In the genomic region with DNA sequence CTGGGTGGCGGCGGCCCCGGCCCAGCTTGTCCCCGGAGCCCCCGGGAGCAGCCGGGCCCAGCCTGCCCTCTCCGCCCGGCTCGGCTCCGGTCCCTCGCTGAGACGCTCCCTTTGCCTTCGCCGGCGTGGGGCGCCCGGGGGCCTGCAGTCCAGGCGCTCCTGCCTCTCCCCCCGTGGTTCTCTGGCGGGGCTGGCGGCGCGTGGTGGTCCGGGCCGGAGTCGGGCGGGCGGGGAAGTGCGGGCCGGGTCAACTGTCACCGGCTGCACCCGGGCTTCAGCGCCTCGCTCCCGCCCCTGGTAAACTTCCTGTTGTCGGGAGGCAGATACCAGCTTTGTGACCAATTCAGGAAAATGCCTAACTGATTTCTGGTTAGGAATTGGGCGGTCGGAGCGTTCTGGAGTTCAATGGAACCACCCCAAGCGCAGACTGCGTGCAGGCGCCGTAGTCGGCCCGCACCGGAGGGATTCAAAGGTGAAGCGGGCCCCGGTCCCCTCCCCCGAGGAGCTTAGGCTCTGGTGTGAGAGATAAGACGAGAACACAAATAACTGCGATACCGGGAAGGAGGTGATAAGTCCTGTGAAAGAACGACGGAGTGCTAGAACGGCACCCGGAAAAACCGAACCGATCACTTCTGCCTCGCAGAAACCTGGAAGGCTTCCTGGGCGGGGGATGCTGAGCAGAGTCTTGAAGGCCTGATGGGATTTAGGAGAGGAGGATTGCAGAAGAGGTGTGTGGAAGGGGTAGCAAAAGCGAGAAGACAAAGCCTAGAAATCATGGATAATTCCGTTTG, we compare ENCODE assay signal across 1 cellular context.
TF ChIP-seq lines count a peak whose summit lies in the region.

No MANE protein-coding gene starts in this region.

TF ChIP-seq in K562, 482 proteins besides CTCF, POLR2A, EP300 and RAD21 (continued from another document and continues in another):
- TF ChIP-seq, protein P1, sequence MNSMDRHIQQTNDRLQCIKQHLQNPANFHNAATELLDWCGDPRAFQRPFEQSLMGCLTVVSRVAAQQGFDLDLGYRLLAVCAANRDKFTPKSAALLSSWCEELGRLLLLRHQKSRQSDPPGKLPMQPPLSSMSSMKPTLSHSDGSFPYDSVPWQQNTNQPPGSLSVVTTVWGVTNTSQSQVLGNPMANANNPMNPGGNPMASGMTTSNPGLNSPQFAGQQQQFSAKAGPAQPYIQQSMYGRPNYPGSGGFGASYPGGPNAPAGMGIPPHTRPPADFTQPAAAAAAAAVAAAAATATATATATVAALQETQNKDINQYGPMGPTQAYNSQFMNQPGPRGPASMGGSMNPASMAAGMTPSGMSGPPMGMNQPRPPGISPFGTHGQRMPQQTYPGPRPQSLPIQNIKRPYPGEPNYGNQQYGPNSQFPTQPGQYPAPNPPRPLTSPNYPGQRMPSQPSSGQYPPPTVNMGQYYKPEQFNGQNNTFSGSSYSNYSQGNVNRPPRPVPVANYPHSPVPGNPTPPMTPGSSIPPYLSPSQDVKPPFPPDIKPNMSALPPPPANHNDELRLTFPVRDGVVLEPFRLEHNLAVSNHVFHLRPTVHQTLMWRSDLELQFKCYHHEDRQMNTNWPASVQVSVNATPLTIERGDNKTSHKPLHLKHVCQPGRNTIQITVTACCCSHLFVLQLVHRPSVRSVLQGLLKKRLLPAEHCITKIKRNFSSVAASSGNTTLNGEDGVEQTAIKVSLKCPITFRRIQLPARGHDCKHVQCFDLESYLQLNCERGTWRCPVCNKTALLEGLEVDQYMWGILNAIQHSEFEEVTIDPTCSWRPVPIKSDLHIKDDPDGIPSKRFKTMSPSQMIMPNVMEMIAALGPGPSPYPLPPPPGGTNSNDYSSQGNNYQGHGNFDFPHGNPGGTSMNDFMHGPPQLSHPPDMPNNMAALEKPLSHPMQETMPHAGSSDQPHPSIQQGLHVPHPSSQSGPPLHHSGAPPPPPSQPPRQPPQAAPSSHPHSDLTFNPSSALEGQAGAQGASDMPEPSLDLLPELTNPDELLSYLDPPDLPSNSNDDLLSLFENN (IDR thresholded peaks at IDR 0.05; ENCODE audit: low read depth in 2 of 2, low read length in 2 of 2): peak in 1 of 2 experiments; percentile 80; a peak in 2 of 4 replicates
- no peak for TF ChIP-seq PTBP1 (IDR thresholded peaks at IDR 0.05; ENCODE audit: low read depth, low read length)
- TF ChIP-seq, protein P2, sequence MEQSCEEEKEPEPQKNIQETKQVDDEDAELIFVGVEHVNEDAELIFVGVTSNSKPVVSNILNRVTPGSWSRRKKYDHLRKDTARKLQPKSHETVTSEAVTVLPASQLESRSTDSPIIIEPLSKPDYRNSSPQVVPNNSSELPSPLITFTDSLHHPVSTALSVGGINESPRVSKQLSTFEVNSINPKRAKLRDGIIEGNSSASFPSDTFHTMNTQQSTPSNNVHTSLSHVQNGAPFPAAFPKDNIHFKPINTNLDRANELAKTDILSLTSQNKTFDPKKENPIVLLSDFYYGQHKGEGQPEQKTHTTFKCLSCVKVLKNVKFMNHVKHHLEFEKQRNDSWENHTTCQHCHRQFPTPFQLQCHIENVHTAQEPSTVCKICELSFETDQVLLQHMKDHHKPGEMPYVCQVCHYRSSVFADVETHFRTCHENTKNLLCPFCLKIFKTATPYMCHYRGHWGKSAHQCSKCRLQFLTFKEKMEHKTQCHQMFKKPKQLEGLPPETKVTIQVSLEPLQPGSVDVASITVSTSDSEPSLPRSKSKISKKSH (CRISPR knock-in tag; IDR thresholded peaks at IDR 0.05): no peak
- TF ChIP-seq, protein P3, sequence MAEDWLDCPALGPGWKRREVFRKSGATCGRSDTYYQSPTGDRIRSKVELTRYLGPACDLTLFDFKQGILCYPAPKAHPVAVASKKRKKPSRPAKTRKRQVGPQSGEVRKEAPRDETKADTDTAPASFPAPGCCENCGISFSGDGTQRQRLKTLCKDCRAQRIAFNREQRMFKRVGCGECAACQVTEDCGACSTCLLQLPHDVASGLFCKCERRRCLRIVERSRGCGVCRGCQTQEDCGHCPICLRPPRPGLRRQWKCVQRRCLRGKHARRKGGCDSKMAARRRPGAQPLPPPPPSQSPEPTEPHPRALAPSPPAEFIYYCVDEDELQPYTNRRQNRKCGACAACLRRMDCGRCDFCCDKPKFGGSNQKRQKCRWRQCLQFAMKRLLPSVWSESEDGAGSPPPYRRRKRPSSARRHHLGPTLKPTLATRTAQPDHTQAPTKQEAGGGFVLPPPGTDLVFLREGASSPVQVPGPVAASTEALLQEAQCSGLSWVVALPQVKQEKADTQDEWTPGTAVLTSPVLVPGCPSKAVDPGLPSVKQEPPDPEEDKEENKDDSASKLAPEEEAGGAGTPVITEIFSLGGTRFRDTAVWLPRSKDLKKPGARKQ (CRISPR knock-in tag; IDR thresholded peaks at IDR 0.05): no peak
- no peak for TF ChIP-seq JUNB (CRISPR knock-in tag; conservative IDR thresholded peaks at IDR 0.05)
- TF ChIP-seq FOXJ3 (CRISPR knock-in tag; IDR thresholded peaks at IDR 0.05): no peak
- TF ChIP-seq, protein P4, sequence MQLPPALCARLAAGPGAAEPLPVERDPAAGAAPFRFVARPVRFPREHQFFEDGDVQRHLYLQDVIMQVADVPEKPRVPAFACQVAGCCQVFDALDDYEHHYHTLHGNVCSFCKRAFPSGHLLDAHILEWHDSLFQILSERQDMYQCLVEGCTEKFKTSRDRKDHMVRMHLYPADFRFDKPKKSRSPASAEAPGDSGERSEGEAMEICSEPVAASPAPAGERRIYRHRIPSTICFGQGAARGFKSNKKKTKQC (CRISPR knock-in tag; IDR thresholded peaks at IDR 0.05): 0 out of 2 replicates have a peak, but pooled peaks have one; percentile 36
- TF ChIP-seq, protein P5, sequence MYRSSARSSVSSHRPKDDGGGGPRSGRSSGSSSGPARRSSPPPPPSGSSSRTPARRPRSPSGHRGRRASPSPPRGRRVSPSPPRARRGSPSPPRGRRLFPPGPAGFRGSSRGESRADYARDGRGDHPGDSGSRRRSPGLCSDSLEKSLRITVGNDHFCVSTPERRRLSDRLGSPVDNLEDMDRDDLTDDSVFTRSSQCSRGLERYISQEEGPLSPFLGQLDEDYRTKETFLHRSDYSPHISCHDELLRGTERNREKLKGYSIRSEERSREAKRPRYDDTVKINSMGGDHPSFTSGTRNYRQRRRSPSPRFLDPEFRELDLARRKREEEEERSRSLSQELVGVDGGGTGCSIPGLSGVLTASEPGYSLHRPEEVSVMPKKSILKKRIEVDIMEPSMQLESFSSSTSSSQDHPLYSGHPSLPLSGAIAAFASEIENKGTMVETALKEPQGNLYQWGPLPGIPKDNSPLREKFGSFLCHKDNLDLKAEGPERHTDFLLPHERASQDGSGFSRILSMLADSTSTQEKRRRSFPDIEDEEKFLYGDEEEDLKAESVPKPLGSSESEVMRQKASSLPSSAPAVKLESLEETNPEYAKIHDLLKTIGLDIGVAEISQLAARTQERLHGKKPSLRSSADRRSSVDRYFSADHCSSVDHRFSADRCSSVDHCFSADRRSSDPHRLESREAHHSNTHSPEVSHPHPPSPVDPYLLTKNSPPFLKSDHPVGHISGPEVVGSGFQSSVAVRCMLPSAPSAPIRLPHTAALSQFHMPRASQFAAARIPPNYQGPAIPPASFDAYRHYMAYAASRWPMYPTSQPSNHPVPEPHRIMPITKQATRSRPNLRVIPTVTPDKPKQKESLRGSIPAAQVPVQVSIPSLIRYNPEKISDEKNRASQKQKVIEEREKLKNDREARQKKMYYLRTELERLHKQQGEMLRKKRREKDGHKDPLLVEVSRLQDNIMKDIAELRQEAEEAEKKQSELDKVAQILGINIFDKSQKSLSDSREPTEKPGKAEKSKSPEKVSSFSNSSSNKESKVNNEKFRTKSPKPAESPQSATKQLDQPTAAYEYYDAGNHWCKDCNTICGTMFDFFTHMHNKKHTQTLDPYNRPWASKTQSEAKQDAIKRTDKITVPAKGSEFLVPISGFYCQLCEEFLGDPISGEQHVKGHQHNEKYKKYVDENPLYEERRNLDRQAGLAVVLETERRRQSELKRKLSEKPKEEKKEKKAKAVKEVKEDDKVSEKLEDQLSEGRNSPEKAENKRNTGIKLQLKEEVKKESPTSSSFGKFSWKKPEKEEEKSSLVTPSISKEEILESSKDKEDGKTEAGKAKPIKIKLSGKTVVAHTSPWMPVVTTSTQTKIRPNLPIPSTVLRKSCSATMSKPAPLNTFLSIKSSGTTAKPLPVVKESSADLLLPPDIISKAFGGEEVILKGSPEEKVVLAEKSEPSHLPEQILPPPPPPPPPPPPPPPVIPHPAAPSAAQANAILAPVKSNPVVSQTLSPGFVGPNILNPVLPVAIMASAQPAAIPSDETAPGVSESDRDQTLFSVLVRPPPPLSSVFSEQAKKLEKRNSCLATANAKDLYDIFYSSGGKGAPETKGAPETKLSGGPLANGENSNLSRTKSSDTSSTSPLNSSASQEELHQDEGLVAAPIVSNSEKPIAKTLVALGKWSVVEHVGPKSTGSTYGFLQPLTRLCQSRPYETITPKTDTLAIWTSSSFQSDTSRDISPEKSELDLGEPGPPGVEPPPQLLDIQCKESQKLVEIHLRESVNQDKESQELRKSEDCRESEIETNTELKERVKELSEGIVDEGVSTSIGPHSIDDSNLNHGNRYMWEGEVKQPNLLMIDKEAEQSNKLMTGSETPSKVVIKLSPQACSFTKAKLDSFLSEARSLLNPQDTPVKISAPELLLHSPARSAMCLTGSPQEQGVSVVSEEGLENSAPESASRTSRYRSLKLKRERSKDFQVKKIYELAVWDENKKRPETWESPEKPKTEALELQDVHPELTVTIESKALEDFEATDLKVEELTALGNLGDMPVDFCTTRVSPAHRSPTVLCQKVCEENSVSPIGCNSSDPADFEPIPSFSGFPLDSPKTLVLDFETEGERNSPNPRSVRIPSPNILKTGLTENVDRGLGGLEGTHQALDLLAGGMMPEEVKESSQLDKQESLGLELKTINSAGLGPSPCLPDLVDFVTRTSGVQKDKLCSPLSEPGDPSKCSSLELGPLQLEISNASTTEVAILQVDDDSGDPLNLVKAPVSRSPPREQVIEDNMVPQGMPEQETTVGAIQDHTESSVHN (IDR thresholded peaks at IDR 0.05; ENCODE audit: borderline replicate concordance in 1 of 2, low read depth in 1 of 2): no peak
- TF ChIP-seq, protein P6, sequence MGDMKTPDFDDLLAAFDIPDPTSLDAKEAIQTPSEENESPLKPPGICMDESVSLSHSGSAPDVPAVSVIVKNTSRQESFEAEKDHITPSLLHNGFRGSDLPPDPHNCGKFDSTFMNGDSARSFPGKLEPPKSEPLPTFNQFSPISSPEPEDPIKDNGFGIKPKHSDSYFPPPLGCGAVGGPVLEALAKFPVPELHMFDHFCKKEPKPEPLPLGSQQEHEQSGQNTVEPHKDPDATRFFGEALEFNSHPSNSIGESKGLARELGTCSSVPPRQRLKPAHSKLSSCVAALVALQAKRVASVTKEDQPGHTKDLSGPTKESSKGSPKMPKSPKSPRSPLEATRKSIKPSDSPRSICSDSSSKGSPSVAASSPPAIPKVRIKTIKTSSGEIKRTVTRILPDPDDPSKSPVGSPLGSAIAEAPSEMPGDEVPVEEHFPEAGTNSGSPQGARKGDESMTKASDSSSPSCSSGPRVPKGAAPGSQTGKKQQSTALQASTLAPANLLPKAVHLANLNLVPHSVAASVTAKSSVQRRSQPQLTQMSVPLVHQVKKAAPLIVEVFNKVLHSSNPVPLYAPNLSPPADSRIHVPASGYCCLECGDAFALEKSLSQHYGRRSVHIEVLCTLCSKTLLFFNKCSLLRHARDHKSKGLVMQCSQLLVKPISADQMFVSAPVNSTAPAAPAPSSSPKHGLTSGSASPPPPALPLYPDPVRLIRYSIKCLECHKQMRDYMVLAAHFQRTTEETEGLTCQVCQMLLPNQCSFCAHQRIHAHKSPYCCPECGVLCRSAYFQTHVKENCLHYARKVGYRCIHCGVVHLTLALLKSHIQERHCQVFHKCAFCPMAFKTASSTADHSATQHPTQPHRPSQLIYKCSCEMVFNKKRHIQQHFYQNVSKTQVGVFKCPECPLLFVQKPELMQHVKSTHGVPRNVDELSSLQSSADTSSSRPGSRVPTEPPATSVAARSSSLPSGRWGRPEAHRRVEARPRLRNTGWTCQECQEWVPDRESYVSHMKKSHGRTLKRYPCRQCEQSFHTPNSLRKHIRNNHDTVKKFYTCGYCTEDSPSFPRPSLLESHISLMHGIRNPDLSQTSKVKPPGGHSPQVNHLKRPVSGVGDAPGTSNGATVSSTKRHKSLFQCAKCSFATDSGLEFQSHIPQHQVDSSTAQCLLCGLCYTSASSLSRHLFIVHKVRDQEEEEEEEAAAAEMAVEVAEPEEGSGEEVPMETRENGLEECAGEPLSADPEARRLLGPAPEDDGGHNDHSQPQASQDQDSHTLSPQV (IDR thresholded peaks at IDR 0.05): no peak
- TF ChIP-seq GABPB2 (CRISPR knock-in tag; conservative IDR thresholded peaks at IDR 0.05): no peak
- TF ChIP-seq, protein P7, sequence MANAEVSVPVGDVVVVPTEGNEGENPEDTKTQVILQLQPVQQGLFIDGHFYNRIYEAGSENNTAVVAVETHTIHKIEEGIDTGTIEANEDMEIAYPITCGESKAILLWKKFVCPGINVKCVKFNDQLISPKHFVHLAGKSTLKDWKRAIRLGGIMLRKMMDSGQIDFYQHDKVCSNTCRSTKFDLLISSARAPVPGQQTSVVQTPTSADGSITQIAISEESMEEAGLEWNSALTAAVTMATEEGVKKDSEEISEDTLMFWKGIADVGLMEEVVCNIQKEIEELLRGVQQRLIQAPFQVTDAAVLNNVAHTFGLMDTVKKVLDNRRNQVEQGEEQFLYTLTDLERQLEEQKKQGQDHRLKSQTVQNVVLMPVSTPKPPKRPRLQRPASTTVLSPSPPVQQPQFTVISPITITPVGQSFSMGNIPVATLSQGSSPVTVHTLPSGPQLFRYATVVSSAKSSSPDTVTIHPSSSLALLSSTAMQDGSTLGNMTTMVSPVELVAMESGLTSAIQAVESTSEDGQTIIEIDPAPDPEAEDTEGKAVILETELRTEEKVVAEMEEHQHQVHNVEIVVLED (CRISPR knock-in tag; IDR thresholded peaks at IDR 0.05): no peak
- TF ChIP-seq PHF20 (IDR thresholded peaks at IDR 0.05; ENCODE audit: partially characterized antibody): peak; percentile 22
- peak; percentile 34; the same call in 1 of the 2 replicates for TF ChIP-seq ZBTB7A (IDR thresholded peaks at IDR 0.05; ENCODE audit: borderline replicate concordance, control insufficient read depth, low read depth, low read length)
- no peak for TF ChIP-seq ZKSCAN8 (CRISPR knock-in tag; IDR thresholded peaks at IDR 0.05)
- TF ChIP-seq XRCC4 (IDR thresholded peaks at IDR 0.05; ENCODE audit: extremely low read depth, insufficient read depth, insufficient read length): no peak
- TF ChIP-seq ZNF282 (CRISPR knock-in tag; IDR thresholded peaks at IDR 0.05): no peak
- TF ChIP-seq RBBP5 (IDR thresholded peaks at IDR 0.05; ENCODE audit: borderline replicate concordance, insufficient read depth, low read length, poor library complexity, severe bottlenecking): no peak
- peak; percentile 33; the same call in 1 of the 2 replicates for TF ChIP-seq BHLHE40 (IDR thresholded peaks at IDR 0.05; ENCODE audit: low read length)
- TF ChIP-seq PCBP2 (IDR thresholded peaks at IDR 0.05; ENCODE audit: low read depth, low read length, poor library complexity, severe bottlenecking): no peak
- no peak for TF ChIP-seq KLF10 (CRISPR knock-in tag; IDR thresholded peaks at IDR 0.05)
- no peak for TF ChIP-seq ZSCAN29 (IDR thresholded peaks at IDR 0.05)
- TF ChIP-seq, protein P8, sequence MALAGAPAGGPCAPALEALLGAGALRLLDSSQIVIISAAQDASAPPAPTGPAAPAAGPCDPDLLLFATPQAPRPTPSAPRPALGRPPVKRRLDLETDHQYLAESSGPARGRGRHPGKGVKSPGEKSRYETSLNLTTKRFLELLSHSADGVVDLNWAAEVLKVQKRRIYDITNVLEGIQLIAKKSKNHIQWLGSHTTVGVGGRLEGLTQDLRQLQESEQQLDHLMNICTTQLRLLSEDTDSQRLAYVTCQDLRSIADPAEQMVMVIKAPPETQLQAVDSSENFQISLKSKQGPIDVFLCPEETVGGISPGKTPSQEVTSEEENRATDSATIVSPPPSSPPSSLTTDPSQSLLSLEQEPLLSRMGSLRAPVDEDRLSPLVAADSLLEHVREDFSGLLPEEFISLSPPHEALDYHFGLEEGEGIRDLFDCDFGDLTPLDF (CRISPR knock-in tag; IDR thresholded peaks at IDR 0.05): no peak
